ENCODE assay signal across 18 cellular contexts in the genomic region with DNA sequence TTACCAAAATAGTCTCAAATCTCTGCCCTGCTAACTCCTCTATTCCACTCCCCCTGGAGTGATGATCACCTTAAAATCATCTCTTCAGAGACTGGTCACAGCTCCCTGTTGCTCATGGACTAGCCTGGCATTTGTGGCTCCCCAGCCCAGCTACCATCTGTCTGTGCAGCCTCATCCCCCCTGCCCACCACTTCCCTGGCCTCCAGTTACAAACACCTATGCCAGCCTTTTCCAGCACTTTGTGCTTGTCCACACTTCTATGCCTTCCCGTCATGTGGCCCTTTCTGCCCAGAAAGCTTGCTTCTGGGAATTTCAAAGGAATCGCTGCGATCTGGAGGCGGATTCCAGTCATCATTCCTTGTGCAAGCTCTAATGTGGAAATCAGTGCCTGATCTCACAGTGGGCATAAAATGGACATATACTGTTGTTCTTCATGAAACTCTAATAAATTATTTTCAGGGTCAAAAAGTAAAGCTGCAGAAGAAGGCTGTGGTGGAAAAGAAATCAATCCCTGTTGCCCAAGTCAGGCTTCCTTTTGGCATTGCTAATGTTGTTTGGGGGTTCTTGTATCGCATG. TPM values are rescaled to one million over a fixed set of nuclear protein-coding genes. Genes with fewer than 3 reads are reported as not detected.
DNase-seq lines count a peak whose midpoint lies in the region; ATAC-seq and TF ChIP-seq lines count a peak whose summit lies in the region.
"Had no signal": no experiment of that assay in that cellular context is flagged by ENCODE, and none has a peak within 500 bp of the region (broad histone marks: within the 10 kb centered on the region; RNA-seq: fewer than 3 reads in every experiment).

No MANE protein-coding gene starts in this region.

- ATAC-seq in omental fat pad (ENCODE audit: low FRiP score) (peak; percentile 88), HG02588 (IDR thresholded peaks at IDR 0.05; ENCODE audit: unreplicated experiment) (no peak), esophagus mucosa (no peak)
- ATAC-seq: A549; CD8-positive, alpha-beta T cell; GM12878 had no signal

- DNase-seq in amniotic epithelial cell (ENCODE audit: low read depth) (peak; percentile 96), fibroblast of villous mesenchyme (ENCODE audit: low read depth) (peak; percentile 13), islet precursor cell (peak; percentile 37), omental fat pad (ENCODE audit: low spot score) (no peak), NCI-H226 (no peak), RPMI8226 (no peak)
- DNase-seq: AML-193; Caco-2; Calu3; CD4-positive, alpha-beta T cell; CD8-positive, alpha-beta T cell; DMS79 treated with DMSO at 0.1 percent for 48 hours; GDM1 had no signal

- no peak for TF ChIP-seq CTCF in fibroblast of villous mesenchyme (IDR thresholded peaks at IDR 0.05; ENCODE audit: insufficient read depth, low read depth, low read length)
- TF ChIP-seq CTCF in omental fat pad (IDR thresholded peaks at IDR 0.05), result no peak

- H3K4me3 ChIP-seq in fibroblast of villous mesenchyme (ENCODE audit: low read depth, low read length), result no peak overlapping the region
- H3K4me3 ChIP-seq: A549; BLaER1 treated with 17β-estradiol and CSF1 and Interleukin-3, amounts not matched to agents 10 nM and 100 nM; GM12878 had no signal

RNA-seq across cellular contexts. Expression of a gene that starts 19.4 kb away (rescaled TPM):
- total RNA-seq in fibroblast of villous mesenchyme (0.32 and 3.0 TPM in 2 replicates), omental fat pad (10 to 100 TPM in 2 of 4 donors, 1 to 10 TPM in 2; 6.3 to 15.4 (median 10.9) TPM), esophagus mucosa (1.6 TPM)

Comparison
In these comparisons a context has a peak if more than half of its experiments do, and no peak if none do; other contexts are left out.
1. DNase-seq: peak in amniotic epithelial cell (single experiment), fibroblast of villous mesenchyme (single experiment) and islet precursor cell (single experiment); none in omental fat pad (single experiment), NCI-H226 (single experiment) and RPMI8226 (single experiment).